10 cellular contexts compared by ENCODE assay signal in genomic region chr11:75346296-75346695, GRCh38. TPM values are rescaled to one million over a fixed set of nuclear protein-coding genes. Genes with fewer than 3 reads are reported as not detected.
DNase-seq lines count a peak whose midpoint lies in the region; ATAC-seq, FAIRE-seq and TF ChIP-seq lines count a peak whose summit lies in the region.
"Had no signal": no experiment of that assay in that cellular context is flagged by ENCODE, and none has a peak within 500 bp of the region (broad histone marks: within the 10 kb centered on the region; RNA-seq: fewer than 3 reads in every experiment).

No MANE protein-coding gene starts in this region.

- no peaks in the 10 kb centered on the region for H3K9me3 Mint-ChIP-seq in central memory CD8-positive, alpha-beta T cell
- H3K9me3 Mint-ChIP-seq in natural killer cell treated with Interleukin-12 subunit alpha and Interleukin-12 subunit beta and Interleukin-15 and Interleukin-18, amount 100 ng/mL, for 72 hours: no peaks in the 10 kb centered on the region

- TF ChIP-seq POLR2A in vagina (IDR thresholded peaks at IDR 0.05) (no peak), H54 (IDR thresholded peaks at IDR 0.05; ENCODE audit: low read depth, low read length) (no peak)

- DNase-seq in left ventricle myocardium inferior (no peak), Right ventricle myocardium superior (no peak), vagina (ENCODE audit: extremely low spot score in 2 of 2) (no peak), ureter (ENCODE audit: low spot score) (no peak), medulla oblongata (ENCODE audit: extremely low spot score) (no peak), H54 (ENCODE audit: insufficient read length, low spot score) (no peak)
- no peak for DNase-seq in central memory CD8-positive, alpha-beta T cell (ENCODE audit: low spot score in 2 of 2)
- peak; percentile 53 for DNase-seq in natural killer cell treated with Interleukin-12 subunit alpha and Interleukin-12 subunit beta and Interleukin-15 and Interleukin-18, amount 100 ng/mL, for 72 hours (ENCODE audit: low spot score)
- DNase-seq: T-helper 9 cell, testis had no signal

- no peak for ATAC-seq in Right ventricle myocardium superior (ENCODE audit: poor library complexity)
- ATAC-seq in central memory CD8-positive, alpha-beta T cell (replicated peaks; ENCODE audit: extremely low read depth, poor library complexity, severe bottlenecking): no peak
- no peak for ATAC-seq in natural killer cell treated with Interleukin-12 subunit alpha and Interleukin-12 subunit beta and Interleukin-15 and Interleukin-18, amount 100 ng/mL, for 72 hours

- H3K27ac Mint-ChIP-seq in central memory CD8-positive, alpha-beta T cell (ENCODE audit: low read depth): peak overlapping the region; percentile 33
- peak overlapping the region; percentile 66 to 88 for H3K27ac Mint-ChIP-seq in natural killer cell treated with Interleukin-12 subunit alpha and Interleukin-12 subunit beta and Interleukin-15 and Interleukin-18, amount 100 ng/mL, for 72 hours

- intact Hi-C loops in left ventricle myocardium inferior (cut with micrococcal nuclease) (no loop called here), Right ventricle myocardium superior (cut with DNase I) (no loop called here), vagina (cut with DNase I) (no loop called here)

- peaks cover 100% of the 10 kb centered on the region for H3K4me1 ChIP-seq in left ventricle myocardium inferior
- H3K4me1 ChIP-seq in vagina: peaks cover 100% of the 10 kb centered on the region

- H3K4me3 ChIP-seq in left ventricle myocardium inferior (no peak overlapping the region), vagina (no peak overlapping the region)
- H3K4me3 ChIP-seq: testis had no signal

- no peak overlapping the region for H3K4me3 Mint-ChIP-seq in central memory CD8-positive, alpha-beta T cell
- peak overlapping the region; percentile 23 for H3K4me3 Mint-ChIP-seq in natural killer cell treated with Interleukin-12 subunit alpha and Interleukin-12 subunit beta and Interleukin-15 and Interleukin-18, amount 100 ng/mL, for 72 hours

- H3K36me3 ChIP-seq in left ventricle myocardium inferior (no peaks in the 10 kb centered on the region), vagina (no peaks in the 10 kb centered on the region)

- peaks cover 61% of the 10 kb centered on the region for H3K4me1 Mint-ChIP-seq in central memory CD8-positive, alpha-beta T cell
- peaks cover 82% of the 10 kb centered on the region in 2 donors for H3K4me1 Mint-ChIP-seq in natural killer cell treated with Interleukin-12 subunit alpha and Interleukin-12 subunit beta and Interleukin-15 and Interleukin-18, amount 100 ng/mL, for 72 hours (ENCODE audit: low read depth in 2 of 2)

- TF ChIP-seq CTCF in left ventricle myocardium inferior (IDR thresholded peaks at IDR 0.05; ENCODE audit: borderline replicate concordance): no peak
- TF ChIP-seq CTCF in vagina (IDR thresholded peaks at IDR 0.05): no peak

- H3K27me3 ChIP-seq in left ventricle myocardium inferior (ENCODE audit: low read depth): no peaks in the 10 kb centered on the region
- H3K27me3 ChIP-seq in vagina: no peaks in the 10 kb centered on the region
- H3K27me3 ChIP-seq: testis had no signal

- FAIRE-seq in H54 (lab: Jason Lieb, UNC): no peak

- H3K27ac ChIP-seq in left ventricle myocardium inferior (replicated peaks) (peak overlapping the region; percentile 94), vagina (peak overlapping the region; percentile 95)

- H3K27me3 Mint-ChIP-seq in central memory CD8-positive, alpha-beta T cell: no peaks in the 10 kb centered on the region
- H3K27me3 Mint-ChIP-seq in natural killer cell treated with Interleukin-12 subunit alpha and Interleukin-12 subunit beta and Interleukin-15 and Interleukin-18, amount 100 ng/mL, for 72 hours: no peaks in the 10 kb centered on the region

- H3K9me3 ChIP-seq in left ventricle myocardium inferior (replicated peaks) (no peaks in the 10 kb centered on the region), vagina (no peaks in the 10 kb centered on the region)
- H3K9me3 ChIP-seq: testis had no signal

- peaks cover 8% of the 10 kb centered on the region for H3K36me3 Mint-ChIP-seq in central memory CD8-positive, alpha-beta T cell (ENCODE audit: insufficient read depth)
- peaks cover 5% of the 10 kb centered on the region for H3K36me3 Mint-ChIP-seq in natural killer cell treated with Interleukin-12 subunit alpha and Interleukin-12 subunit beta and Interleukin-15 and Interleukin-18, amount 100 ng/mL, for 72 hours

RNA-seq across cellular contexts. Expression of gene ARRB1, which starts 5.2 kb away (rescaled TPM):
- total RNA-seq in left ventricle myocardium inferior (25.9 TPM), Right ventricle myocardium superior (24.6 TPM), vagina (33.1 TPM), ureter (53.4 TPM)
- total RNA-seq in natural killer cell treated with Interleukin-12 subunit alpha and Interleukin-12 subunit beta and Interleukin-15 and Interleukin-18, amount 100 ng/mL, for 72 hours: 10 to 100 TPM; 47.8 to 54.5 TPM

RNA-seq across cellular contexts. Expression of gene RPS3, which starts 53.0 kb away (rescaled TPM):
- 864 TPM for total RNA-seq in left ventricle myocardium inferior
- 827 TPM for total RNA-seq in Right ventricle myocardium superior
- total RNA-seq in natural killer cell treated with Interleukin-12 subunit alpha and Interleukin-12 subunit beta and Interleukin-15 and Interleukin-18, amount 100 ng/mL, for 72 hours: 1,000 to 10,000 TPM; 2,083 to 2,343 TPM
- 1,625 TPM for total RNA-seq in vagina
- total RNA-seq in ureter: 3,031 TPM
